Comparison of ENCODE assay signal across 17 cellular contexts in the genomic region with DNA sequence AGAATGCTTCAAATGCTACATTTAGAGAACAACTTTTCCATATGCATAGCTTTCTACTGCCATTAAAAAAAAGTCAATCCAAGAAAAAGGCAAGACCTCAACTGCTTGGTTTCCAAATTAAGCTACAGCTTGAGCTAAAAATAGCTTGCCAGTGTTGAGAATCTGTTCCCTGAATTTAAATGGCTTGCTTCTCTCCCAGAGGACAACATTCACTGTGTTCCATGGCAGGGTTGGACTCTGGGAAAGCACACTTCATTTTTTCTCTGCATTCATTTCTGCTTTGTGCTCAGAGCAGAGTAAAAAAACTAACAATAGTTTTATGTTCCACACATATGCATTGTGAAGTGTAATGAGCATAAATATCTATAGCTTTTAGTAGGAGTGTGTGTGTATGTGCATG. TPM values are rescaled to one million over a fixed set of nuclear protein-coding genes. Genes with fewer than 3 reads are reported as not detected.
DNase-seq lines count a peak whose midpoint lies in the region; ATAC-seq and TF ChIP-seq lines count a peak whose summit lies in the region.
"Had no signal": no experiment of that assay in that cellular context is flagged by ENCODE, and none has a peak within 500 bp of the region (broad histone marks: within the 10 kb centered on the region; RNA-seq: fewer than 3 reads in every experiment).

No MANE protein-coding gene starts in this region.

- no peak overlapping the region for H2AFZ ChIP-seq in osteoblast (ENCODE audit: low read length)
- H2AFZ ChIP-seq: GM23248 had no signal

- H3K4me3 ChIP-seq in osteoblast (ENCODE audit: insufficient read depth, low read length) = no peak overlapping the region
- H3K4me3 ChIP-seq: GM23248 had no signal

- no peaks in the 10 kb centered on the region for H3K36me3 ChIP-seq in osteoblast (ENCODE audit: insufficient read depth, low read length)

- in situ Hi-C loops in G401 (cut with HindIII; ENCODE audit: low sequenced_read_pairs) = no loop called here

- H3K27ac ChIP-seq in angular gyrus (ENCODE audit: low read depth, low read length) (peak overlapping the region; percentile 44), osteoblast (ENCODE audit: low read depth, low read length) (no peak overlapping the region)
- H3K27ac ChIP-seq: GM23248, RWPE1 had no signal

- H3K27me3 ChIP-seq in osteoblast (ENCODE audit: insufficient read depth, low read length) = no peaks in the 10 kb centered on the region

- peak; percentile 8 for DNase-seq in G401 (ENCODE audit: low spot score)
- peak; percentile 55 for DNase-seq in medulla oblongata (ENCODE audit: extremely low spot score)
- DNase-seq in osteoblast (ENCODE audit: insufficient read length, low spot score, missing footprints) = peak; percentile 6
- no peak for DNase-seq in NCI-H128 (lab: John Stamatoyannopoulos, UW; ENCODE audit: unreplicated experiment)
- DNase-seq in stimulated activated CD4-positive, alpha-beta T cell treated with anti-CD3 and anti-CD28 coated beads, Interleukin-2, amount 100 ng/mL, for 24 hours = no peak
- DNase-seq: AML-193, COR-L47, DMS53, GM23248, NCI-H1417, NCI-H1930, NCI-H510A, NCI-H774 had no signal

- H3K4me2 ChIP-seq in osteoblast (ENCODE audit: insufficient read depth, low read length) = no peak overlapping the region

- no peak for ATAC-seq in GM19452 (IDR thresholded peaks at IDR 0.05; ENCODE audit: unreplicated experiment)
- ATAC-seq: HCT116 had no signal

- no peaks in the 10 kb centered on the region for H3K9me3 ChIP-seq in osteoblast (ENCODE audit: low read depth, low read length)

- no peaks in the 10 kb centered on the region for H4K20me1 ChIP-seq in osteoblast (ENCODE audit: insufficient read depth, low read length)

- TF ChIP-seq CTCF in osteoblast (IDR thresholded peaks at IDR 0.05; ENCODE audit: extremely low read depth, low read depth, low read length) = no peak

- no peaks in the 10 kb centered on the region for H3K4me1 ChIP-seq in osteoblast (ENCODE audit: insufficient read depth, low read length)

- no peaks in the 10 kb centered on the region for H3K79me2 ChIP-seq in osteoblast (ENCODE audit: insufficient read depth, low read length)

RNA-seq across cellular contexts. Expression of a gene that starts 50.3 kb away (rescaled TPM):
- 84.7 and 120 TPM in 2 replicates for total RNA-seq in G401 (2014; rRNA removed; shearing (Covaris generic))
- 36.8 and 42.0 TPM in 2 replicates for total RNA-seq in osteoblast

Comparison
In these comparisons a context has a peak if more than half of its experiments do, and no peak if none do; other contexts are left out.
1. DNase-seq: peak in G401 (single experiment), medulla oblongata (single experiment) and osteoblast (single experiment); none in NCI-H128 (single experiment) and stimulated activated CD4-positive, alpha-beta T cell treated with anti-CD3 and anti-CD28 coated beads, Interleukin-2, amount 100 ng/mL, for 24 hours (0 of 2).